Comparison of ENCODE assay signal across 20 cellular contexts in the genomic region with DNA sequence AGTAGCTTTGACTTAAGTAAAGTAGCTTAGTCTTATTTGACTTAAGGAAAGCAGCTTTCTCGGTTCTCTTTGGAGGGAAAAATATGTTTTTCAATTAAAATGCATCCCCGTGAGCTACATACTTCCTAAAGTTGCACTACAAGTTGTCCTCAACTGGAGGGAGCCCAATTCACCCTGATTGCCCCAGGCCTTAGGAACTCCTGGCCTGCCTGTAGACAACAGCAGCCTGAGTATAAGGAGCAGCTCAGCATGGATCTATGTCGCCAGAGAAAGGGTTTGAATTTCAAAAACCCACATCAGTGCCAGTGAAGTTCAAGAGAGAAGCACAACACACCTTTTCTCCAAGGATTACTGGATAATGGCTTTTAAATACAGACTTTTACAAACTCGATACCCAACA.
DNase-seq lines count a peak whose midpoint lies in the region; ATAC-seq and TF ChIP-seq lines count a peak whose summit lies in the region.
"Had no signal": no experiment of that assay in that cellular context is flagged by ENCODE, and none has a peak within 500 bp of the region (broad histone marks: within the 10 kb centered on the region; RNA-seq: fewer than 3 reads in every experiment).

No MANE protein-coding gene starts in this region.

- H2AK9ac ChIP-seq in IMR-90 (replicated peaks; ENCODE audit: low read depth, low read length, poor library complexity), result no peak overlapping the region

- 0 out of 2 replicates have a peak overlapping the region, but pooled peaks have one; percentile 96 for H2BK120ac ChIP-seq in IMR-90 (ENCODE audit: low read depth, low read length)

- TF ChIP-seq POLR2A in IMR-90 (IDR thresholded peaks at IDR 0.05; ENCODE audit: low read depth, low read length), result no peak

- H3K4me3 Mint-ChIP-seq in activated CD4-positive, alpha-beta T cell treated with anti-CD3 and anti-CD28 coated beads, Interleukin-2, amount 10 ng/mL, durations not matched to agents 24 days and 14 days, result no peak overlapping the region
- H3K4me3 Mint-ChIP-seq: B cell; CD4-positive, CD25-positive, alpha-beta regulatory T cell; CD8-positive, alpha-beta T cell; HFFc6 had no signal

- dilution Hi-C loops in IMR-90 (cut with HindIII; ENCODE audit: low sequenced_read_pairs, unreplicated experiment), result no loop called here

- no peak for TF ChIP-seq RAD21 in IMR-90 (IDR thresholded peaks at IDR 0.05; ENCODE audit: low read length)

- no peak overlapping the region for H4K5ac ChIP-seq in IMR-90 (ENCODE audit: low read depth, low read length)

- H2AK5ac ChIP-seq in IMR-90 (ENCODE audit: low read depth, low read length), result peak overlapping the region; percentile 35; the same call in 1 of the 2 replicates

- H3K9ac ChIP-seq in IMR-90 (ENCODE audit: low read depth, low read length), result no peak overlapping the region
- H3K9ac ChIP-seq: BLaER1 had no signal

- no CpG with 5 or more reads among the region's 4 CpGs for WGBS in IMR-90 (ENCODE audit: extremely low coverage in 2 of 2, insufficient read length in 1 of 2), 2 experiments

- H4K8ac ChIP-seq in IMR-90 (ENCODE audit: low read depth in 2 of 2, low read length in 2 of 2), result no peak overlapping the region; a peak in 1 of 4 replicates

- H3K4ac ChIP-seq in IMR-90 (ENCODE audit: low read depth, low read length), result peak overlapping the region; percentile 1; the same call in 1 of the 2 replicates

- H3K27ac Mint-ChIP-seq in activated CD4-positive, alpha-beta T cell treated with anti-CD3 and anti-CD28 coated beads, Interleukin-2, amount 10 ng/mL, durations not matched to agents 24 days and 14 days, result no peak overlapping the region
- H3K27ac Mint-ChIP-seq: B cell; CD4-positive, CD25-positive, alpha-beta regulatory T cell; CD8-positive, alpha-beta T cell; HFFc6 had no signal

- no peak overlapping the region for H2BK5ac ChIP-seq in IMR-90 (ENCODE audit: low read depth, low read length, poor library complexity, severe bottlenecking)

- H3K79me1 ChIP-seq in IMR-90 (ENCODE audit: low read depth in 1 of 2, low read length in 2 of 2), result no peaks in the 10 kb centered on the region

- no peaks in the 10 kb centered on the region for H4K20me1 ChIP-seq in IMR-90 (ENCODE audit: insufficient read depth, low read length)
- H4K20me1 ChIP-seq: BLaER1 had no signal

- no peak overlapping the region for H3K18ac ChIP-seq in IMR-90 (ENCODE audit: low read depth, low read length)

- H3K36me3 Mint-ChIP-seq in activated CD4-positive, alpha-beta T cell treated with anti-CD3 and anti-CD28 coated beads, Interleukin-2, amount 10 ng/mL, durations not matched to agents 24 days and 14 days (ENCODE audit: low read depth), result no peaks in the 10 kb centered on the region
- H3K36me3 Mint-ChIP-seq: CD4-positive, CD25-positive, alpha-beta regulatory T cell; CD8-positive, alpha-beta T cell had no signal

- peaks cover 9% of the 10 kb centered on the region for H3K9me1 ChIP-seq in IMR-90 (ENCODE audit: insufficient read depth, low read length)

- no peaks in the 10 kb centered on the region for H3K36me3 ChIP-seq in IMR-90 (ENCODE audit: control insufficient read depth, insufficient read depth, low read length)
- H3K36me3 ChIP-seq: BLaER1, HAP-1 had no signal

- H3K4me2 ChIP-seq in IMR-90 (ENCODE audit: low read depth, low read length), result no peak overlapping the region
- H3K4me2 ChIP-seq: BLaER1 had no signal

- CTCF ChIA-PET in IMR-90 (lab: Yijun Ruan, JAX), result no interaction called here

- no peaks in the 10 kb centered on the region for H3K4me1 Mint-ChIP-seq in activated CD4-positive, alpha-beta T cell treated with anti-CD3 and anti-CD28 coated beads, Interleukin-2, amount 10 ng/mL, durations not matched to agents 24 days and 14 days
- H3K4me1 Mint-ChIP-seq: B cell; CD4-positive, CD25-positive, alpha-beta regulatory T cell had no signal

- no peak overlapping the region for H3K14ac ChIP-seq in IMR-90 (replicated peaks; ENCODE audit: low read depth, low read length)

- no peak overlapping the region for H4K91ac ChIP-seq in IMR-90 (ENCODE audit: insufficient read depth, low read depth, low read length)

- no peaks in the 10 kb centered on the region for H3K9me3 ChIP-seq in IMR-90 (ENCODE audit: control insufficient read depth, insufficient read depth, low read length)
- H3K9me3 ChIP-seq: Caco-2, HAP-1 had no signal

- peaks cover 20% of the 10 kb centered on the region for H3K9me3 Mint-ChIP-seq in activated CD4-positive, alpha-beta T cell treated with anti-CD3 and anti-CD28 coated beads, Interleukin-2, amount 10 ng/mL, durations not matched to agents 24 days and 14 days
- H3K9me3 Mint-ChIP-seq: HFFc6 had no signal

- no peak for ATAC-seq in IMR-90 (ENCODE audit: low read depth)
- ATAC-seq in foreskin keratinocyte, result no peak
- ATAC-seq in HG03159 (IDR thresholded peaks at IDR 0.05; ENCODE audit: unreplicated experiment), result no peak
- ATAC-seq: CD8-positive, alpha-beta T cell had no signal

- H2BK20ac ChIP-seq in IMR-90 (ENCODE audit: low read depth, low read length), result peak overlapping the region; percentile 90; the same call in 1 of the 2 replicates

- in situ Hi-C loops in IMR-90 (cut with MboI; ENCODE audit: low sequenced_read_pairs), result no loop called here

- TF ChIP-seq CTCF in IMR-90 (conservative IDR thresholded peaks at IDR 0.05; ENCODE audit: low read depth, low read length), result no peak
- peak; percentile 8 for TF ChIP-seq CTCF in foreskin keratinocyte (conservative IDR thresholded peaks at IDR 0.05)

- H3K27me3 ChIP-seq in IMR-90 (ENCODE audit: control insufficient read depth, insufficient read depth, low read length) (no peaks in the 10 kb centered on the region), foreskin keratinocyte (no peaks in the 10 kb centered on the region)
- H3K27me3 ChIP-seq: BLaER1 had no signal

- no peak for DNase-seq in IMR-90
- DNase-seq in foreskin keratinocyte, result no peak
- DNase-seq in midbrain (lab: John Stamatoyannopoulos, UW), result peak; percentile 1
- DNase-seq in activated CD4-positive, alpha-beta T cell treated with anti-CD3 and anti-CD28 coated beads, Interleukin-2, amount 10 ng/mL, durations not matched to agents 24 days and 14 days, result no peak
- DNase-seq in stimulated activated CD4-positive, alpha-beta T cell treated with anti-CD3 and anti-CD28 coated beads, Interleukin-15, amount 100 ng/mL, for 24 hours, result no peak
- no peak for DNase-seq in HK-2 (ENCODE audit: unreplicated experiment)
- DNase-seq: Caco-2; CD4-positive, CD25-positive, alpha-beta regulatory T cell; CD8-positive, alpha-beta T cell; DMS153; DMS79; EL; GF-D8; GOT3; HFFc6 had no signal

- intact Hi-C loops in IMR-90 (cut with micrococcal nuclease), result no loop called here
- intact Hi-C loops in activated CD4-positive, alpha-beta T cell treated with anti-CD3 and anti-CD28 coated beads, Interleukin-2, amount 10 ng/mL, durations not matched to agents 24 days and 14 days (cut with micrococcal nuclease), result no loop called here

- POLR2A ChIA-PET in IMR-90 (lab: Charles Lee; ENCODE audit: unreplicated experiment), result no interaction called here

- H3K4me1 ChIP-seq in IMR-90 (ENCODE audit: control insufficient read depth, insufficient read depth, low read length), result peaks cover 7% of the 10 kb centered on the region
- H3K4me1 ChIP-seq in foreskin keratinocyte, result peaks cover 6% of the 10 kb centered on the region
- H3K4me1 ChIP-seq: Caco-2, HAP-1 had no signal

- no peaks in the 10 kb centered on the region for H3K27me3 Mint-ChIP-seq in activated CD4-positive, alpha-beta T cell treated with anti-CD3 and anti-CD28 coated beads, Interleukin-2, amount 10 ng/mL, durations not matched to agents 24 days and 14 days
- H3K27me3 Mint-ChIP-seq: B cell; CD4-positive, CD25-positive, alpha-beta regulatory T cell had no signal

- no peak overlapping the region for H3K4me3 ChIP-seq in IMR-90 (ENCODE audit: insufficient read depth, low read depth, low read length)
- H3K4me3 ChIP-seq: BLaER1, HAP-1 had no signal

- H2BK15ac ChIP-seq in IMR-90 (ENCODE audit: low read depth, low read length), result no peak overlapping the region; the same call in 2 of the 3 replicates

- H3K27ac ChIP-seq in IMR-90 (ENCODE audit: insufficient read depth, low read length) (no peak overlapping the region), foreskin keratinocyte (no peak overlapping the region)
- H3K27ac ChIP-seq: BLaER1, C4-2B had no signal

- no peak overlapping the region for H2AFZ ChIP-seq in IMR-90 (replicated peaks; ENCODE audit: low read length, poor library complexity)

- no TSS peak for BruUV-seq in IMR-90 (replicated peaks; lab: Mats Ljungman, UMichigan)

- H3K23ac ChIP-seq in IMR-90 (ENCODE audit: low read depth, low read length), result no peak overlapping the region

- H3K56ac ChIP-seq in IMR-90 (ENCODE audit: extremely low read depth, insufficient read depth, low read length), result no peak overlapping the region

TF ChIP-seq in IMR-90, 13 proteins besides CTCF, POLR2A, EP300 and RAD21 (continues in another document):
- TF ChIP-seq MXI1 (IDR thresholded peaks at IDR 0.05; ENCODE audit: borderline replicate concordance, low read depth, low read length) (no peak), FOS (IDR thresholded peaks at IDR 0.05; ENCODE audit: low read depth, low read length) (no peak), RCOR1 (IDR thresholded peaks at IDR 0.05; ENCODE audit: insufficient replicate concordance, low read length) (no peak), BHLHE40 (IDR thresholded peaks at IDR 0.05; ENCODE audit: low read depth, low read length) (no peak), CEBPB (IDR thresholded peaks at IDR 0.05; ENCODE audit: low read depth, low read length) (no peak), SMC3 (IDR thresholded peaks at IDR 0.05; ENCODE audit: low read depth, low read length) (no peak), NFE2L2 (IDR thresholded peaks at IDR 0.05; ENCODE audit: low read depth, low read length) (no peak), MAZ (IDR thresholded peaks at IDR 0.05; ENCODE audit: borderline replicate concordance, low read depth, low read length) (no peak)
- TF ChIP-seq, protein P1, sequence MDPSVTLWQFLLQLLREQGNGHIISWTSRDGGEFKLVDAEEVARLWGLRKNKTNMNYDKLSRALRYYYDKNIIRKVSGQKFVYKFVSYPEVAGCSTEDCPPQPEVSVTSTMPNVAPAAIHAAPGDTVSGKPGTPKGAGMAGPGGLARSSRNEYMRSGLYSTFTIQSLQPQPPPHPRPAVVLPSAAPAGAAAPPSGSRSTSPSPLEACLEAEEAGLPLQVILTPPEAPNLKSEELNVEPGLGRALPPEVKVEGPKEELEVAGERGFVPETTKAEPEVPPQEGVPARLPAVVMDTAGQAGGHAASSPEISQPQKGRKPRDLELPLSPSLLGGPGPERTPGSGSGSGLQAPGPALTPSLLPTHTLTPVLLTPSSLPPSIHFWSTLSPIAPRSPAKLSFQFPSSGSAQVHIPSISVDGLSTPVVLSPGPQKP (IDR thresholded peaks at IDR 0.05; ENCODE audit: borderline replicate concordance, low read depth, low read length), result no peak
- TF ChIP-seq, protein P2, sequence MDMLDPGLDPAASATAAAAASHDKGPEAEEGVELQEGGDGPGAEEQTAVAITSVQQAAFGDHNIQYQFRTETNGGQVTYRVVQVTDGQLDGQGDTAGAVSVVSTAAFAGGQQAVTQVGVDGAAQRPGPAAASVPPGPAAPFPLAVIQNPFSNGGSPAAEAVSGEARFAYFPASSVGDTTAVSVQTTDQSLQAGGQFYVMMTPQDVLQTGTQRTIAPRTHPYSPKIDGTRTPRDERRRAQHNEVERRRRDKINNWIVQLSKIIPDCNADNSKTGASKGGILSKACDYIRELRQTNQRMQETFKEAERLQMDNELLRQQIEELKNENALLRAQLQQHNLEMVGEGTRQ (IDR thresholded peaks at IDR 0.05; ENCODE audit: low read depth, low read length), result no peak
